8 cellular contexts compared by ENCODE assay signal in the genomic region with DNA sequence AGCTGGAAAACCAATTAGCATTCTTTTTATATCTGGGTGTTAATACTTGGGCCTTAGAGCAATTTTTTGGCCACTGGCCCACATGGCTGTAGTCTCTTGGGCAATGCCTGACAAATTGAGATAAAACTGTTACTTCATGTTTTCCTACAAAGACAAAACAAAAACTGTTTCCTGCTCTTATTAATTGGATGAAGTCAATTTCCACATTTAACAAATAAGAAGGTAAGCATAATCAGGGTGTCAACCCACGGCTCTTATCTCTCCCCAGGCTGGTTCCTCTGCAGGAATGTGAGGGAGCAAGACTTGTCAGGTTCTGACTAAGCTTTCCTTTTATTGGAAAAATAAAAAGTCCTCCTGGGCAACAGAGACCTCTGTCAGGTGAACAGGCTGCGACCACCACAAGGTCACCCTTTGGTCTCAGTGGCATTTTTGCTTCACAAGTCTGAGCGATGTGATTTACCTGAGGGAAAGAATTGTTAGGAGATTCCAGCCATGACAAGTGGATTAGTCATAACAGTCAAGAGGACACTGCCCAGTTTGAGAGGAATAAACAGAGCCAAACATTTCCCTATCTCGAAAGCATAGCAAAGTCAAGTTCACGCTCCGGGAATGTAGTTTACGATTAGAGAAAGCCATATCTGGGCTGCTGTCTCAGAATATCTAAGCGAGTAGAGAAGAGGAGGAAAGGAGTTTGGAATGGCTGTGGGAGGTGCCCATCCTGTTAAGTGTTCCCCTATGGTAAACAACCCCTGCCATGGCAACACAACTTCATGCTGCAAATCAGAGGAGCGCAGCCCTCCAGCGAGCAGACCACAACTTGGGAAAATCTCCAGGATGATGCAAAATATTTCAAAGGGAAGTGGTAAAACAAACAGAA.
DNase-seq lines count a peak whose midpoint lies in the region; ATAC-seq and TF ChIP-seq lines count a peak whose summit lies in the region.

No MANE protein-coding gene starts in this region.

- TF ChIP-seq POLR2A in transverse colon (IDR thresholded peaks at IDR 0.05) = no peak

- H3K27me3 ChIP-seq in layer of hippocampus (ENCODE audit: control insufficient read depth, insufficient read depth, low read length) = no peaks in the 10 kb centered on the region
- no peaks in the 10 kb centered on the region for H3K27me3 ChIP-seq in transverse colon

- H3K27ac ChIP-seq in layer of hippocampus (ENCODE audit: low read depth, low read length) (peak overlapping the region; percentile 30), transverse colon (peak overlapping the region; percentile 76 to 88 (median 82))

- WGBS in transverse colon (ENCODE audit: low coverage in 1 of 2), 2 donors = 39 to 83% methylated on average over 1 to 10 of the region's 10 CpGs

- intact Hi-C loops in MCF 10A (cut with micrococcal nuclease) (loop anchor here (1.0 to 5.0 kb wide), 9 partner anchors 37 to 218 kb away; no protein-coding TSS in a partner anchor), transverse colon (cut with DNase I; ENCODE audit: low total_unique reads) (loop anchor here (10.0 kb wide), 1 partner anchor 170 kb away; the partner anchor contains the start of gene CAV1)

- peak overlapping the region; percentile 69 for H3K4me3 Mint-ChIP-seq in MCF 10A (ENCODE audit: unreplicated experiment)

- peak overlapping the region; percentile 98 for H3K27ac Mint-ChIP-seq in MCF 10A (ENCODE audit: low read depth, unreplicated experiment)

- no peak for ATAC-seq in HG03460 (IDR thresholded peaks at IDR 0.05; ENCODE audit: unreplicated experiment)
- ATAC-seq in HG02798 (IDR thresholded peaks at IDR 0.05; ENCODE audit: poor library complexity, unreplicated experiment) = no peak

- no peaks in the 10 kb centered on the region for H3K36me3 ChIP-seq in transverse colon

- peaks cover 42% of the 10 kb centered on the region for H3K4me1 Mint-ChIP-seq in MCF 10A (ENCODE audit: insufficient read depth, unreplicated experiment)

- no peaks in the 10 kb centered on the region for H3K9me3 Mint-ChIP-seq in MCF 10A (ENCODE audit: unreplicated experiment)

- DNase-seq in MCF 10A (ENCODE audit: unreplicated experiment) (peak; percentile 91), transverse colon (peak; percentile 28), NCI-H524 treated with DMSO at 0.1 percent for 48 hours (lab: John Stamatoyannopoulos, UW) (no peak), GM10266 (ENCODE audit: extremely low spot score) (no peak)

- BruUV-seq in MCF 10A (replicated peaks; lab: Mats Ljungman, UMichigan) = TSS peak; percentile 98

- TF ChIP-seq CTCF in MCF 10A (IDR thresholded peaks at IDR 0.05; ENCODE audit: unreplicated experiment) (no peak), transverse colon (IDR thresholded peaks at IDR 0.05) (no peak), GM10266 (IDR thresholded peaks at IDR 0.05; ENCODE audit: control insufficient read depth, insufficient read depth, low read depth, missing control alignments) (no peak)

- TF ChIP-seq EP300 in Ishikawa (IDR thresholded peaks at IDR 0.05; ENCODE audit: borderline replicate concordance) = peak; percentile 61
- no peak for TF ChIP-seq EP300 in transverse colon (IDR thresholded peaks at IDR 0.05; ENCODE audit: low read depth)

- H3K36me3 Mint-ChIP-seq in MCF 10A (ENCODE audit: insufficient read depth, unreplicated experiment) = no peaks in the 10 kb centered on the region

- POLR2A ChIA-PET in MCF 10A (lab: Yijun Ruan, JAX) = interaction anchor here (0.6 to 2.4 kb wide), 30 partner anchors 9 to 217 kb away, joined by 3 to 18 read pairs (median 4); no protein-coding TSS in a partner anchor

- no peak overlapping the region for H3K4me3 ChIP-seq in transverse colon

- CTCF ChIA-PET in MCF 10A (lab: Yijun Ruan, JAX) = interaction anchor here (0.6 to 1.2 kb wide), 5 partner anchors 69 to 171 kb away, joined by 3 to 5 read pairs (median 4); no protein-coding TSS in a partner anchor

- H3K27me3 Mint-ChIP-seq in MCF 10A (ENCODE audit: insufficient read depth, unreplicated experiment) = no peaks in the 10 kb centered on the region

- TF ChIP-seq RAD21 in Ishikawa (IDR thresholded peaks at IDR 0.05; ENCODE audit: low read depth) = peak; percentile 11; the same call in 1 of the 2 replicates

- in situ Hi-C loops in transverse colon (cut with MboI; ENCODE audit: low pct_ligation_motif_present in 1 of 4, low pct_unique_long_range_greater_than_20kb in 1 of 4, low sequenced_read_pairs in 3 of 4) = no loop called here

- H3K4me1 ChIP-seq in transverse colon = peaks cover 0 to 37% (median 8%) of the 10 kb centered on the region in 4 donors

- H3K9me3 ChIP-seq in transverse colon = no peaks in the 10 kb centered on the region

TF ChIP-seq in Ishikawa, 13 proteins besides CTCF, POLR2A, EP300 and RAD21:
- TF ChIP-seq ZBTB7A (IDR thresholded peaks at IDR 0.05; ENCODE audit: low read depth) (peak; percentile 70; the same call in 1 of the 2 replicates), CREB1 (IDR thresholded peaks at IDR 0.05; ENCODE audit: low read depth) (no peak), CEBPB (IDR thresholded peaks at IDR 0.05) (peak; percentile 84), FOXM1 (IDR thresholded peaks at IDR 0.05; ENCODE audit: borderline replicate concordance, low read depth) (peak; percentile 63; the same call in 1 of the 2 replicates), TAF1 (IDR thresholded peaks at IDR 0.05; ENCODE audit: low read depth) (no peak), NFIC (IDR thresholded peaks at IDR 0.05) (peak; percentile 81), MAX (IDR thresholded peaks at IDR 0.05) (0 out of 2 replicates have a peak, but pooled peaks have one; percentile 24), EGR1 (IDR thresholded peaks at IDR 0.05) (no peak), TCF12 (IDR thresholded peaks at IDR 0.05; ENCODE audit: low read depth) (peak; percentile 42), TEAD4 (IDR thresholded peaks at IDR 0.05) (peak; percentile 96), YY1 (IDR thresholded peaks at IDR 0.05; ENCODE audit: low read depth) (no peak; the same call in 1 of the 2 replicates)
- TF ChIP-seq, protein P1, sequence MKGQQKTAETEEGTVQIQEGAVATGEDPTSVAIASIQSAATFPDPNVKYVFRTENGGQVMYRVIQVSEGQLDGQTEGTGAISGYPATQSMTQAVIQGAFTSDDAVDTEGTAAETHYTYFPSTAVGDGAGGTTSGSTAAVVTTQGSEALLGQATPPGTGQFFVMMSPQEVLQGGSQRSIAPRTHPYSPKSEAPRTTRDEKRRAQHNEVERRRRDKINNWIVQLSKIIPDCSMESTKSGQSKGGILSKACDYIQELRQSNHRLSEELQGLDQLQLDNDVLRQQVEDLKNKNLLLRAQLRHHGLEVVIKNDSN (IDR thresholded peaks at IDR 0.05) = no peak
- TF ChIP-seq, protein P2, sequence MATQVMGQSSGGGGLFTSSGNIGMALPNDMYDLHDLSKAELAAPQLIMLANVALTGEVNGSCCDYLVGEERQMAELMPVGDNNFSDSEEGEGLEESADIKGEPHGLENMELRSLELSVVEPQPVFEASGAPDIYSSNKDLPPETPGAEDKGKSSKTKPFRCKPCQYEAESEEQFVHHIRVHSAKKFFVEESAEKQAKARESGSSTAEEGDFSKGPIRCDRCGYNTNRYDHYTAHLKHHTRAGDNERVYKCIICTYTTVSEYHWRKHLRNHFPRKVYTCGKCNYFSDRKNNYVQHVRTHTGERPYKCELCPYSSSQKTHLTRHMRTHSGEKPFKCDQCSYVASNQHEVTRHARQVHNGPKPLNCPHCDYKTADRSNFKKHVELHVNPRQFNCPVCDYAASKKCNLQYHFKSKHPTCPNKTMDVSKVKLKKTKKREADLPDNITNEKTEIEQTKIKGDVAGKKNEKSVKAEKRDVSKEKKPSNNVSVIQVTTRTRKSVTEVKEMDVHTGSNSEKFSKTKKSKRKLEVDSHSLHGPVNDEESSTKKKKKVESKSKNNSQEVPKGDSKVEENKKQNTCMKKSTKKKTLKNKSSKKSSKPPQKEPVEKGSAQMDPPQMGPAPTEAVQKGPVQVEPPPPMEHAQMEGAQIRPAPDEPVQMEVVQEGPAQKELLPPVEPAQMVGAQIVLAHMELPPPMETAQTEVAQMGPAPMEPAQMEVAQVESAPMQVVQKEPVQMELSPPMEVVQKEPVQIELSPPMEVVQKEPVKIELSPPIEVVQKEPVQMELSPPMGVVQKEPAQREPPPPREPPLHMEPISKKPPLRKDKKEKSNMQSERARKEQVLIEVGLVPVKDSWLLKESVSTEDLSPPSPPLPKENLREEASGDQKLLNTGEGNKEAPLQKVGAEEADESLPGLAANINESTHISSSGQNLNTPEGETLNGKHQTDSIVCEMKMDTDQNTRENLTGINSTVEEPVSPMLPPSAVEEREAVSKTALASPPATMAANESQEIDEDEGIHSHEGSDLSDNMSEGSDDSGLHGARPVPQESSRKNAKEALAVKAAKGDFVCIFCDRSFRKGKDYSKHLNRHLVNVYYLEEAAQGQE (IDR thresholded peaks at IDR 0.05; ENCODE audit: low read depth) = no peak

Comparison
In these comparisons a context has a peak if more than half of its experiments do, and no peak if none do; other contexts are left out.
1. DNase-seq: peak in MCF 10A (single experiment) and transverse colon (single experiment); none in NCI-H524 treated with DMSO at 0.1 percent for 48 hours (single experiment) and GM10266 (single experiment).